ENCODE assay signal across 16 cellular contexts in genomic region chr19:293436-294110, GRCh38. TPM values are rescaled to one million over a fixed set of nuclear protein-coding genes. Genes with fewer than 3 reads are reported as not detected.
"Had no signal": no experiment of that assay in that cellular context is flagged by ENCODE, and none has a peak within 500 bp of the region (broad histone marks: within the 10 kb centered on the region; RNA-seq: fewer than 3 reads in every experiment).

No MANE protein-coding gene starts in this region.

- H3K27ac Mint-ChIP-seq: activated CD4-positive, alpha-beta T cell treated with anti-CD3 and anti-CD28 coated beads, Interleukin-2, amount 10 ng/mL, durations not matched to agents 7 days and 5 days; activated naive CD8-positive, alpha-beta T cell treated with anti-CD3 and anti-CD28 coated beads, Interleukin-2, amount 10 ng/mL, durations not matched to agents 7 days and 5 days; activated T-cell treated with anti-CD3 and anti-CD28 coated beads, Interleukin-2, amount 50 U/mL, for 72 hours; mesothelial cell of epicardium; progenitor cell of endocrine pancreas had no signal

- DNase-seq: activated CD4-positive, alpha-beta T cell treated with anti-CD3 and anti-CD28 coated beads, Interleukin-2, amount 10 ng/mL, durations not matched to agents 7 days and 5 days; activated CD8-positive, alpha-beta memory T cell treated with anti-CD3 and anti-CD28 coated beads, Interleukin-2, amount 50 U/mL, for 48 hours; activated naive CD8-positive, alpha-beta T cell treated with anti-CD3 and anti-CD28 coated beads, Interleukin-2, amount 10 ng/mL, durations not matched to agents 7 days and 5 days; activated T-cell treated with anti-CD3 and anti-CD28 coated beads, Interleukin-2, amount 50 U/mL, for 72 hours; heart right ventricle; stimulated activated CD4-positive, alpha-beta T cell treated with anti-CD3 and anti-CD28 coated beads, Interleukin-4, amount 100 ng/mL, for 4 hours; stimulated activated CD8-positive, alpha-beta memory T cell treated with anti-CD3 and anti-CD28 coated beads, Interleukin-4, amount 100 ng/mL, for 48 hours; stimulated activated naive CD4-positive, alpha-beta T cell treated with Interleukin-2 at 50 U/mL for 16 hours; transverse colon had no signal

- H3K36me3 Mint-ChIP-seq: activated naive CD8-positive, alpha-beta T cell treated with anti-CD3 and anti-CD28 coated beads, Interleukin-2, amount 10 ng/mL, durations not matched to agents 7 days and 5 days; mesothelial cell of epicardium had no signal

- H3K9me3 Mint-ChIP-seq: activated CD4-positive, alpha-beta T cell treated with anti-CD3 and anti-CD28 coated beads, Interleukin-2, amount 10 ng/mL, durations not matched to agents 7 days and 5 days; activated naive CD8-positive, alpha-beta T cell treated with anti-CD3 and anti-CD28 coated beads, Interleukin-2, amount 10 ng/mL, durations not matched to agents 7 days and 5 days; activated T-cell treated with anti-CD3 and anti-CD28 coated beads, Interleukin-2, amount 50 U/mL, for 72 hours; mesothelial cell of epicardium had no signal

- H3K27ac ChIP-seq: gastroesophageal sphincter, heart right ventricle, neutrophil, right atrium auricular region, skin epidermis, transverse colon had no signal

- ATAC-seq: activated T-cell treated with anti-CD3 and anti-CD28 coated beads, Interleukin-2, amount 50 U/mL, for 72 hours; gastroesophageal sphincter had no signal

- H3K4me3 Mint-ChIP-seq: activated CD4-positive, alpha-beta T cell treated with anti-CD3 and anti-CD28 coated beads, Interleukin-2, amount 10 ng/mL, durations not matched to agents 7 days and 5 days; activated naive CD8-positive, alpha-beta T cell treated with anti-CD3 and anti-CD28 coated beads, Interleukin-2, amount 10 ng/mL, durations not matched to agents 7 days and 5 days; activated T-cell treated with anti-CD3 and anti-CD28 coated beads, Interleukin-2, amount 50 U/mL, for 72 hours had no signal

- H3K4me3 ChIP-seq: right atrium auricular region, skin epidermis, transverse colon had no signal

- H3K36me3 ChIP-seq: gastroesophageal sphincter, heart right ventricle, neutrophil, right atrium auricular region, transverse colon had no signal

- H3K4me1 Mint-ChIP-seq: activated naive CD8-positive, alpha-beta T cell treated with anti-CD3 and anti-CD28 coated beads, Interleukin-2, amount 10 ng/mL, durations not matched to agents 7 days and 5 days had no signal

- H3K9me3 ChIP-seq: gastroesophageal sphincter, heart right ventricle, neutrophil, right atrium auricular region, transverse colon had no signal

RNA-seq across cellular contexts. Expression of gene PLPP2, which starts 2.4 kb away (rescaled TPM):
- total RNA-seq: activated naive CD8-positive, alpha-beta T cell treated with anti-CD3 and anti-CD28 coated beads, Interleukin-2, amount 10 ng/mL, durations not matched to agents 7 days and 5 days; myocyte had no signal
